ENCODE assay signal across 30 cellular contexts in genomic region chr20:9939231-9939630, GRCh38.
"Had no signal": no experiment of that assay in that cellular context is flagged by ENCODE, and none has a peak within 500 bp of the region (broad histone marks: within the 10 kb centered on the region; RNA-seq: fewer than 3 reads in every experiment).

No MANE protein-coding gene starts in this region.

- H3K27me3 ChIP-seq: MG63 had no signal

- H3K4me3 ChIP-seq: MG63 had no signal

- H3K36me3 ChIP-seq: MG63 had no signal

- H3K9me3 ChIP-seq: MG63 had no signal

- DNase-seq: Karpas-422, Kasumi-1, MG63, MM.1S, MV-4-11, NCI-H1048, NCI-H1092, NCI-H1092 treated with DMSO at 0.1 percent for 48 hours, NCI-H1105, NCI-H1105 treated with DMSO at 0.1 percent for 48 hours, NCI-H1436, NCI-H1436 treated with DMSO at 0.1 percent for 48 hours, NCI-H1694, NCI-H1694 treated with DMSO at 0.1 percent for 48 hours, NCI-H187, NCI-H187 treated with DMSO at 0.1 percent for 48 hours, NCI-H1930, NCI-H2029, NCI-H2029 treated with DMSO at 0.1 percent for 48 hours, NCI-H2081, NCI-H2081 treated with DMSO at 0.1 percent for 48 hours, NCI-H2107, NCI-H2227 treated with DMSO at 0.1 percent for 48 hours, NCI-H226, NCI-H345, NCI-H446, NCI-H446 treated with DMSO at 0.1 percent for 48 hours, NCI-H510A, NCI-H510A treated with DMSO at 0.1 percent for 48 hours, NCI-H524 had no signal
